ENCODE assay signal across 15 cellular contexts in the genomic region with DNA sequence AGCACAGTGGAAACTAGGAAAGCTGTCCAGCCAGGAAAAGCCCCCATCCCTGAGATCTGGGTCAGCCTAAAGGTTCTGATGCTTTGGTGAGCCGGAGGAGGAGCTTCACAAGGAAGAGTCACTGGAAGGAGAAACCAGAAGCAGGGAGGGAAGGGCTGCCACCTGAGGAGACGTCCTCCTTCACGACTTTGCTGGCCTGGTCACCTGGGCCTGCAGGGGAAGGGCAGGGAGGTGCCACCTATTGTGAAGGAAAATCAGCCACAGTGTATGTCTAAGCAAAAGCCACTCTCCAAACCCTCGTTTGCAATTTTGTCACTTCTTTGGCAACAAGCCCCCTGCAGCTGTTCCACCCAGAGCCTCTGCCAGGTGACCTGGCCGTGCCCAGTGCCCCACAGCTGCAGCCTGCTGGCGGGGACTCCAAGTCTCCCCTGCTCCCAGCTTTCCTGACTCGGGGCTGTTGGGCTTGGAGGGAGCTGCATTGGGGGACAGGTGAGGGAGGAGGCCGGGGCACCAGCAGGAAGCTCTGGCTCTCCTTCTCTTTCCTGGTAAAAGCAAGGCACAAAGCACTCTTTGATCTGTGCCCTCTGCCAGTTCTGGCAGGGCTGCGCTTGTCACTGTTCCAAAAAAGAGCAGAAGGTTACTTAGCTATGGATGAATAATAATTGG.
DNase-seq lines count a peak whose midpoint lies in the region; TF ChIP-seq lines count a peak whose summit lies in the region.
"Had no signal": no experiment of that assay in that cellular context is flagged by ENCODE, and none has a peak within 500 bp of the region (broad histone marks: within the 10 kb centered on the region; RNA-seq: fewer than 3 reads in every experiment).

No MANE protein-coding gene starts in this region.

- CTCF ChIA-PET in MCF 10A (lab: Yijun Ruan, JAX), result interaction anchor here (1.0 to 1.2 kb wide), 2 partner anchors 12 to 28 kb away, joined by 4 read pairs; no protein-coding TSS in a partner anchor

- TF ChIP-seq POLR2A in breast epithelium (IDR thresholded peaks at IDR 0.05), result no peak
- TF ChIP-seq POLR2A in thyroid gland (IDR thresholded peaks at IDR 0.05), result no peak

- H3K27me3 ChIP-seq in breast epithelium, result no peaks in the 10 kb centered on the region
- no peaks in the 10 kb centered on the region for H3K27me3 ChIP-seq in thyroid gland
- no peaks in the 10 kb centered on the region for H3K27me3 ChIP-seq in hepatocyte
- H3K27me3 ChIP-seq: ascending aorta, tibial nerve had no signal

- POLR2A ChIA-PET in MCF 10A (lab: Yijun Ruan, JAX), result interaction anchor here (0.6 kb wide), 1 partner anchor 1039 kb away, joined by 5 read pairs; no protein-coding TSS in a partner anchor

- H2AFZ ChIP-seq in hepatocyte, result no peak overlapping the region

- H3K36me3 ChIP-seq in breast epithelium, result no peaks in the 10 kb centered on the region
- no peaks in the 10 kb centered on the region for H3K36me3 ChIP-seq in thyroid gland
- H3K36me3 ChIP-seq in hepatocyte (replicated peaks; ENCODE audit: insufficient read depth, low read depth), result no peaks in the 10 kb centered on the region
- H3K36me3 ChIP-seq: ascending aorta, tibial nerve had no signal

- intact Hi-C loops in breast epithelium (cut with DNase I; ENCODE audit: low total_unique reads) (no loop called here), MCF 10A (cut with micrococcal nuclease) (no loop called here), thyroid gland (cut with DNase I) (no loop called here)

- H3K36me3 Mint-ChIP-seq in MCF 10A (ENCODE audit: insufficient read depth, unreplicated experiment), result no peaks in the 10 kb centered on the region
- H3K36me3 Mint-ChIP-seq: activated CD4-positive, alpha-beta memory T cell treated with anti-CD3 and anti-CD28 coated beads for 36 hours; memory B cell had no signal

- WGBS in thyroid gland, 2 donors, result 25 to 30% methylated on average over 7 to 9 of the region's 9 CpGs
- WGBS in hepatocyte (ENCODE audit: low lambda C conversion rate, missing lambda C conversion rate), result 72% methylated on average over 9 of the region's 9 CpGs

- H3K4me1 ChIP-seq in breast epithelium, result peaks cover 0 to 14% of the 10 kb centered on the region in 2 donors
- peaks cover 7 to 16% of the 10 kb centered on the region in 2 donors for H3K4me1 ChIP-seq in thyroid gland
- no peaks in the 10 kb centered on the region for H3K4me1 ChIP-seq in hepatocyte (ENCODE audit: insufficient read depth)
- H3K4me1 ChIP-seq: ascending aorta had no signal

- no peaks in the 10 kb centered on the region for H3K9me3 Mint-ChIP-seq in MCF 10A (ENCODE audit: unreplicated experiment)
- H3K9me3 Mint-ChIP-seq: activated CD4-positive, alpha-beta memory T cell treated with anti-CD3 and anti-CD28 coated beads for 36 hours; memory B cell; T-helper 2 cell treated with Interferon-gamma antibody and Interleukin-4, amounts not matched to agents 5 μg/mL and 100 μg/mL, for 36 hours had no signal

- H3K9me2 ChIP-seq in hepatocyte (replicated peaks; ENCODE audit: insufficient read depth), result no peaks in the 10 kb centered on the region

- no peak overlapping the region for H3K27ac Mint-ChIP-seq in MCF 10A (ENCODE audit: low read depth, unreplicated experiment)
- H3K27ac Mint-ChIP-seq: activated CD4-positive, alpha-beta memory T cell treated with anti-CD3 and anti-CD28 coated beads for 36 hours; memory B cell; T-helper 2 cell treated with Interferon-gamma antibody and Interleukin-4, amounts not matched to agents 5 μg/mL and 100 μg/mL, for 36 hours had no signal

- H3K79me2 ChIP-seq in hepatocyte, result no peaks in the 10 kb centered on the region

- peaks cover 28% of the 10 kb centered on the region for H3K27me3 Mint-ChIP-seq in MCF 10A (ENCODE audit: insufficient read depth, unreplicated experiment)

- peak overlapping the region; percentile 41 to 65 for H3K27ac ChIP-seq in breast epithelium
- peak overlapping the region in 1 of 3 donors; percentile 34 for H3K27ac ChIP-seq in thyroid gland
- H3K27ac ChIP-seq in hepatocyte, result no peak overlapping the region
- H3K27ac ChIP-seq: ascending aorta, tibial nerve had no signal

- H4K20me1 ChIP-seq in hepatocyte (ENCODE audit: insufficient read depth, poor library complexity, severe bottlenecking), result no peaks in the 10 kb centered on the region

- H3K4me3 ChIP-seq in breast epithelium, result no peak overlapping the region
- H3K4me3 ChIP-seq in thyroid gland (replicated peaks in 1 of 3), result no peak overlapping the region
- H3K4me3 ChIP-seq in hepatocyte, result no peak overlapping the region
- H3K4me3 ChIP-seq: ascending aorta, tibial nerve had no signal

- no peaks in the 10 kb centered on the region for H3K9me3 ChIP-seq in breast epithelium
- H3K9me3 ChIP-seq in thyroid gland, result no peaks in the 10 kb centered on the region
- H3K9me3 ChIP-seq in hepatocyte (ENCODE audit: low read depth), result no peaks in the 10 kb centered on the region
- H3K9me3 ChIP-seq: ascending aorta had no signal

- no peak overlapping the region for H3K4me2 ChIP-seq in hepatocyte

- BruUV-seq in MCF 10A (replicated peaks; lab: Mats Ljungman, UMichigan), result no TSS peak

- H3K4me1 Mint-ChIP-seq in MCF 10A (ENCODE audit: insufficient read depth, unreplicated experiment), result no peaks in the 10 kb centered on the region
- H3K4me1 Mint-ChIP-seq: memory B cell had no signal

- TF ChIP-seq CTCF in breast epithelium (IDR thresholded peaks at IDR 0.05), result no peak
- no peak for TF ChIP-seq CTCF in MCF 10A (IDR thresholded peaks at IDR 0.05; ENCODE audit: unreplicated experiment)
- no peak for TF ChIP-seq CTCF in thyroid gland (IDR thresholded peaks at IDR 0.05)
- TF ChIP-seq CTCF in hepatocyte (IDR thresholded peaks at IDR 0.05; ENCODE audit: poor library complexity), result no peak

- no peak overlapping the region for H3K4me3 Mint-ChIP-seq in MCF 10A (ENCODE audit: unreplicated experiment)
- H3K4me3 Mint-ChIP-seq: activated CD4-positive, alpha-beta memory T cell treated with anti-CD3 and anti-CD28 coated beads for 36 hours; memory B cell; T-helper 2 cell treated with Interferon-gamma antibody and Interleukin-4, amounts not matched to agents 5 μg/mL and 100 μg/mL, for 36 hours had no signal

- peak; percentile 57 to 74 for DNase-seq in breast epithelium (ENCODE audit: low spot score in 2 of 2)
- DNase-seq in MCF 10A (ENCODE audit: unreplicated experiment), result no peak
- DNase-seq in NCI-H446 treated with DMSO at 0.1 percent for 48 hours (lab: John Stamatoyannopoulos, UW), result peak; percentile 79
- peak; percentile 39 for DNase-seq in globus pallidus (ENCODE audit: low spot score)
- DNase-seq in thyroid gland, result peak; percentile 43 to 61
- DNase-seq in dermis blood vessel endothelial cell, result no peak
- no peak for DNase-seq in hepatocyte (ENCODE audit: low spot score)
- DNase-seq in COLO668 (lab: John Stamatoyannopoulos, UW; ENCODE audit: unreplicated experiment), result no peak
- DNase-seq: activated CD4-positive, alpha-beta memory T cell treated with anti-CD3 and anti-CD28 coated beads for 36 hours; activated effector memory CD4-positive, alpha-beta T cell treated with Interleukin-2 at 50 U/mL for 16 hours; NCI-H187 had no signal

Comparison
In these comparisons a context has a peak if more than half of its experiments do, and no peak if none do; other contexts are left out.
1. DNase-seq: peak in breast epithelium (2 of 2), NCI-H446 treated with DMSO at 0.1 percent for 48 hours (single experiment), globus pallidus (single experiment) and thyroid gland (2 of 2); none in MCF 10A (single experiment), dermis blood vessel endothelial cell (single experiment), hepatocyte (single experiment) and COLO668 (single experiment).